8 cellular contexts compared by ENCODE assay signal in genomic region chr5:134113908-134114875, GRCh38.
A peak's percentile ranks its signal among the peaks of the same experiment; 100 is the strongest.
DNase-seq lines count a peak whose midpoint lies in the region; ATAC-seq and TF ChIP-seq lines count a peak whose summit lies in the region.

Gene TCF7, plus strand, starts transcription at chr5:134114681. Its CDS starts 226 bp downstream, at chr5:134114907.

- H3K4me3 Mint-ChIP-seq in effector memory CD8-positive, alpha-beta T cell = peak within 1 kb of the TSS; percentile 87 to 89

- H3K9ac ChIP-seq in BLaER1 = peak within 1 kb of the TSS; percentile 53; the same call in 1 of the 2 replicates

- no peaks in the 10 kb centered on the region for H3K27me3 Mint-ChIP-seq in effector memory CD8-positive, alpha-beta T cell

- H3K4me2 ChIP-seq in BLaER1 = peak within 1 kb of the TSS; percentile 100

- no peaks in the 10 kb centered on the region for H3K9me3 Mint-ChIP-seq in effector memory CD8-positive, alpha-beta T cell

- no peaks in the 10 kb centered on the region for H3K9me3 ChIP-seq in BLaER1

- H3K4me1 ChIP-seq in BLaER1 = peaks cover 43% of the 10 kb centered on the region

- H3K4me1 Mint-ChIP-seq in effector memory CD8-positive, alpha-beta T cell (ENCODE audit: low read depth in 2 of 2) = peaks cover 46 to 66% of the 10 kb centered on the region in 2 donors

- no peaks in the 10 kb centered on the region for H3K36me3 ChIP-seq in BLaER1

- H3K27ac ChIP-seq in BLaER1 = no peak within 1 kb of the TSS

- TF ChIP-seq POLR2A in GM19099 (IDR thresholded peaks at IDR 0.05; ENCODE audit: extremely low read depth, insufficient read length, low read depth) = peak; percentile 10

- H3K27ac Mint-ChIP-seq in effector memory CD8-positive, alpha-beta T cell = peak within 1 kb of the TSS; percentile 95 to 99

- peak within 1 kb of the TSS; percentile 73 for H3K4me3 ChIP-seq in BLaER1

- H3K36me3 Mint-ChIP-seq in effector memory CD8-positive, alpha-beta T cell (ENCODE audit: insufficient read depth) = peaks cover 70% of the 10 kb centered on the region

- H3K27me3 ChIP-seq in BLaER1 = peaks cover 89% of the 10 kb centered on the region

- H4K20me1 ChIP-seq in BLaER1 = peaks cover 66% of the 10 kb centered on the region

- DNase-seq in NCI-H748 treated with DMSO at 0.1 percent for 48 hours (lab: John Stamatoyannopoulos, UW) (peak; percentile 37), medulla oblongata (ENCODE audit: extremely low spot score) (peak; percentile 79)
- peak; percentile 37 to 77 for DNase-seq in activated CD8-positive, alpha-beta memory T cell treated with anti-CD3 and anti-CD28 coated beads for 1 hour (ENCODE audit: extremely low read depth in 1 of 2, low read depth in 1 of 2)
- peak; percentile 65 to 74 (median 67) for DNase-seq in effector memory CD8-positive, alpha-beta T cell
- peak; percentile 62 for DNase-seq in stimulated activated CD8-positive, alpha-beta memory T cell treated with anti-CD3 and anti-CD28 coated beads, Interleukin-12 subunit alpha, Interleukin-12 subunit beta, amount 100 ng/mL, for 1 hour (ENCODE audit: low read depth)

- peak; percentile 73 for ATAC-seq in HG03159 (IDR thresholded peaks at IDR 0.05; ENCODE audit: unreplicated experiment)
- peak; percentile 66 for ATAC-seq in effector memory CD8-positive, alpha-beta T cell (replicated peaks)
